In genomic region chr6:36064770-36065396, GRCh38 we compare ENCODE assay signal across 20 cellular contexts. TPM values are rescaled to one million over a fixed set of nuclear protein-coding genes. Genes with fewer than 3 reads are reported as not detected.
DNase-seq lines count a peak whose midpoint lies in the region; ATAC-seq and TF ChIP-seq lines count a peak whose summit lies in the region.
"Had no signal": no experiment of that assay in that cellular context is flagged by ENCODE, and none has a peak within 500 bp of the region (broad histone marks: within the 10 kb centered on the region; RNA-seq: fewer than 3 reads in every experiment).

No MANE protein-coding gene starts in this region.

- H3K27me3 Mint-ChIP-seq in T-cell (no peaks in the 10 kb centered on the region), immature natural killer cell (ENCODE audit: low read depth in 3 of 3) (no peaks in the 10 kb centered on the region)
- H3K27me3 Mint-ChIP-seq: brain had no signal

- peaks cover 7 to 15% of the 10 kb centered on the region in 2 experiments for H3K36me3 ChIP-seq in SK-N-SH (replicated peaks in 1 of 2; ENCODE audit: control insufficient read depth in 1 of 2, insufficient read depth in 2 of 2, low read length in 1 of 2)

- no peak overlapping the region for H3K27ac ChIP-seq in SK-N-SH (ENCODE audit: low read depth in 2 of 2, low read length in 1 of 2)
- H3K27ac ChIP-seq: 22Rv1, left lung, suprapubic skin had no signal

- peaks cover 77% of the 10 kb centered on the region for H3K79me2 ChIP-seq in SK-N-SH (ENCODE audit: insufficient read depth)

- H3K9me3 Mint-ChIP-seq in T-cell: no peaks in the 10 kb centered on the region
- H3K9me3 Mint-ChIP-seq in immature natural killer cell: no peaks in the 10 kb centered on the region
- H3K9me3 Mint-ChIP-seq in stimulated activated effector memory CD8-positive, alpha-beta T cell treated with anti-CD3 and anti-CD28 coated beads, Interleukin-12 subunit alpha, Interleukin-12 subunit beta, amount 100 ng/mL, for 72 hours: no peaks in the 10 kb centered on the region
- H3K9me3 Mint-ChIP-seq: brain had no signal

- no peak for TF ChIP-seq EP300 in SK-N-SH (IDR thresholded peaks at IDR 0.05; ENCODE audit: borderline replicate concordance in 1 of 2, low read depth in 1 of 2, low read length in 1 of 2)

- H3K9me2 ChIP-seq in SK-N-SH: no peaks in the 10 kb centered on the region

- DNase-seq in SK-N-SH: no peak
- no peak for DNase-seq in T-cell
- no peak for DNase-seq in immature natural killer cell
- DNase-seq in stimulated activated effector memory CD8-positive, alpha-beta T cell treated with anti-CD3 and anti-CD28 coated beads, Interleukin-12 subunit alpha, Interleukin-12 subunit beta, amount 100 ng/mL, for 72 hours (ENCODE audit: low spot score in 2 of 2): no peak
- no peak for DNase-seq in cardiac septum (ENCODE audit: low spot score)
- DNase-seq: activated gamma-delta T cell treated with Interleukin-2 at 50 U/mL for 16 hours; effector CD4-positive, alpha-beta T cell; left lung; MM.1S; NCI-H2029 treated with DMSO at 0.1 percent for 48 hours; NCI-H524 treated with DMSO at 0.1 percent for 48 hours had no signal

- no peak overlapping the region for H3K9ac ChIP-seq in SK-N-SH

- no peaks in the 10 kb centered on the region for H3K27me3 ChIP-seq in SK-N-SH (ENCODE audit: insufficient read depth)
- H3K27me3 ChIP-seq: left lung, suprapubic skin had no signal

- H3K4me1 Mint-ChIP-seq in T-cell: peaks cover 70 to 82% (median 72%) of the 10 kb centered on the region in 3 donors
- peaks cover 69 to 91% of the 10 kb centered on the region in 2 donors for H3K4me1 Mint-ChIP-seq in immature natural killer cell
- peaks cover 51% of the 10 kb centered on the region for H3K4me1 Mint-ChIP-seq in stimulated activated effector memory CD8-positive, alpha-beta T cell treated with anti-CD3 and anti-CD28 coated beads, Interleukin-12 subunit alpha, Interleukin-12 subunit beta, amount 100 ng/mL, for 72 hours

- CTCF ChIA-PET in SK-N-SH (lab: Yijun Ruan, JAX) (interaction anchor here (0.8 to 4.2 kb wide), 5 partner anchors 9 to 59 kb away, joined by 3 to 21 read pairs (median 3); no protein-coding TSS in a partner anchor), T-cell (lab: Charles Lee) (no interaction called here)

- H3K4me2 ChIP-seq in SK-N-SH: peak overlapping the region; percentile 22; the same call in 1 of the 2 replicates

- intact Hi-C loops in cardiac septum (cut with DNase I): no loop called here

- POLR2A ChIA-PET in SK-N-SH (lab: Yijun Ruan, JAX): no interaction called here
- POLR2A ChIA-PET in T-cell (lab: Charles Lee): no interaction called here

- H3F3A ChIP-seq in SK-N-SH (replicated peaks; ENCODE audit: insufficient read depth): peaks cover 4% of the 10 kb centered on the region

- ATAC-seq in SK-N-SH treated with all-trans-retinoic acid at 6 μM for 48 hours (no peak), T-cell (replicated peaks in 1 of 4) (no peak), GM21737 (IDR thresholded peaks at IDR 0.05; ENCODE audit: unreplicated experiment) (no peak), GM18520 (IDR thresholded peaks at IDR 0.05; ENCODE audit: unreplicated experiment) (no peak)
- ATAC-seq in stimulated activated effector memory CD8-positive, alpha-beta T cell treated with anti-CD3 and anti-CD28 coated beads, Interleukin-12 subunit alpha, Interleukin-12 subunit beta, amount 100 ng/mL, for 72 hours: peak; percentile 52
- ATAC-seq: left lung had no signal

- TF ChIP-seq CTCF in SK-N-SH (IDR thresholded peaks at IDR 0.05): no peak

- H3K4me1 ChIP-seq in SK-N-SH (ENCODE audit: control insufficient read depth in 1 of 2, insufficient read depth in 2 of 2, low read depth in 1 of 2, low read length in 1 of 2): peaks cover 9 to 22% of the 10 kb centered on the region in 2 experiments; a peak in 3 of 4 replicates

- H3K4me3 Mint-ChIP-seq in T-cell (no peak overlapping the region), immature natural killer cell (peak overlapping the region in 1 of 5 donors; percentile 3)
- H3K4me3 Mint-ChIP-seq in stimulated activated effector memory CD8-positive, alpha-beta T cell treated with anti-CD3 and anti-CD28 coated beads, Interleukin-12 subunit alpha, Interleukin-12 subunit beta, amount 100 ng/mL, for 72 hours: no peak overlapping the region

- H2AFZ ChIP-seq in SK-N-SH (ENCODE audit: low read depth): no peak overlapping the region

- H3K36me3 Mint-ChIP-seq in T-cell (peaks cover 37% of the 10 kb centered on the region), immature natural killer cell (peaks cover 0 to 11% (median 7%) of the 10 kb centered on the region in 3 donors)
- peaks cover 22% of the 10 kb centered on the region for H3K36me3 Mint-ChIP-seq in stimulated activated effector memory CD8-positive, alpha-beta T cell treated with anti-CD3 and anti-CD28 coated beads, Interleukin-12 subunit alpha, Interleukin-12 subunit beta, amount 100 ng/mL, for 72 hours

- no peak overlapping the region for H3K4me3 ChIP-seq in SK-N-SH (ENCODE audit: low read depth in 2 of 2, low read length in 1 of 2)
- H3K4me3 ChIP-seq: left lung, suprapubic skin had no signal

- peaks cover 62% of the 10 kb centered on the region for H4K20me1 ChIP-seq in SK-N-SH (ENCODE audit: insufficient read depth)

- H3K27ac Mint-ChIP-seq in T-cell (peak overlapping the region; percentile 41 to 64), immature natural killer cell (peak overlapping the region; percentile 15 to 60 (median 22))
- peak overlapping the region; percentile 40 for H3K27ac Mint-ChIP-seq in stimulated activated effector memory CD8-positive, alpha-beta T cell treated with anti-CD3 and anti-CD28 coated beads, Interleukin-12 subunit alpha, Interleukin-12 subunit beta, amount 100 ng/mL, for 72 hours

- 93% methylated on average over 3 of the region's 3 CpGs for WGBS in SK-N-SH (ENCODE audit: low lambda C conversion rate)

- no peak for TF ChIP-seq RAD21 in SK-N-SH (IDR thresholded peaks at IDR 0.05; ENCODE audit: low read length)

- H3K9me3 ChIP-seq in SK-N-SH: no peaks in the 10 kb centered on the region
- H3K9me3 ChIP-seq: left lung, suprapubic skin had no signal

TF ChIP-seq in SK-N-SH, 30 proteins besides CTCF, POLR2A, EP300 and RAD21 (continues in another document):
- TF ChIP-seq REST (IDR thresholded peaks at IDR 0.05; ENCODE audit: low read depth, low read length): no peak

TF ChIP-seq in SK-N-SH treated with all-trans-retinoic acid at 6 μM for 48 hours, 23 proteins besides CTCF, POLR2A, EP300 and RAD21 (continues in another document):
- TF ChIP-seq PPARA (CRISPR knock-in tag; IDR thresholded peaks at IDR 0.05; ENCODE audit: borderline replicate concordance) (no peak), TCF4 (CRISPR knock-in tag; IDR thresholded peaks at IDR 0.05; ENCODE audit: borderline replicate concordance) (no peak), ZC3H10 (CRISPR knock-in tag; IDR thresholded peaks at IDR 0.05) (no peak), ZNF8 (CRISPR knock-in tag; IDR thresholded peaks at IDR 0.05) (no peak), ZFP3 (CRISPR knock-in tag; IDR thresholded peaks at IDR 0.05) (no peak), OSR1 (CRISPR knock-in tag; IDR thresholded peaks at IDR 0.05) (no peak), SNAI2 (CRISPR knock-in tag; IDR thresholded peaks at IDR 0.05) (no peak), ISL1 (CRISPR knock-in tag; IDR thresholded peaks at IDR 0.05) (no peak), ZNF565 (CRISPR knock-in tag; conservative IDR thresholded peaks at IDR 0.05; ENCODE audit: low read depth) (no peak), CSDC2 (CRISPR knock-in tag; IDR thresholded peaks at IDR 0.05) (no peak), ZNF70 (CRISPR knock-in tag; IDR thresholded peaks at IDR 0.05) (no peak), BACH2 (CRISPR knock-in tag; IDR thresholded peaks at IDR 0.05; ENCODE audit: borderline replicate concordance) (no peak), ZFP30 (CRISPR knock-in tag; IDR thresholded peaks at IDR 0.05) (no peak), CSRNP3 (CRISPR knock-in tag; IDR thresholded peaks at IDR 0.05) (no peak), PATZ1 (CRISPR knock-in tag; IDR thresholded peaks at IDR 0.05; ENCODE audit: borderline replicate concordance) (no peak), ESRRG (CRISPR knock-in tag; IDR thresholded peaks at IDR 0.05) (no peak)

RNA-seq across cellular contexts. Expression of gene MAPK14, which starts 37.3 kb away (rescaled TPM):
- polyA plus RNA-seq in SK-N-SH (2012; rRNA removed): 19.8 and 27.4 TPM in 2 replicates
- polyA plus RNA-seq in SK-N-SH (2012; cell fraction: cytosol; rRNA removed): 17.7 and 20.1 TPM in 2 replicates
- 32.4 and 55.7 TPM in 2 replicates for polyA plus RNA-seq in SK-N-SH (2012; cell fraction: nucleus; rRNA removed)
- 10 to 100 TPM; 49.3 to 64.5 (median 60.3) TPM for total RNA-seq in T-cell
- 10 to 100 TPM; 34.4 to 71.8 (median 44.6) TPM for polyA plus RNA-seq in immature natural killer cell
- total RNA-seq in cardiac septum: 25.6 TPM

RNA-seq across cellular contexts. Expression of gene SLC26A8, which starts 40.4 kb away (rescaled TPM):
- polyA plus RNA-seq in SK-N-SH (2012; rRNA removed) (not detected in 2 replicates), immature natural killer cell (not detected)
- polyA plus RNA-seq in SK-N-SH (2012; cell fraction: cytosol; rRNA removed): not detected in 2 replicates
- polyA plus RNA-seq in SK-N-SH (2012; cell fraction: nucleus; rRNA removed): 0.07 TPM in 1 of 2 replicates, not detected in the other
- total RNA-seq in T-cell (not detected), cardiac septum (0.13 TPM)
- total RNA-seq: activated CD8-positive, alpha-beta memory T cell treated with anti-CD3 and anti-CD28 coated beads for 36 hours; myocyte; SK-MEL-5; suprapubic skin had no signal
